In the genomic region with DNA sequence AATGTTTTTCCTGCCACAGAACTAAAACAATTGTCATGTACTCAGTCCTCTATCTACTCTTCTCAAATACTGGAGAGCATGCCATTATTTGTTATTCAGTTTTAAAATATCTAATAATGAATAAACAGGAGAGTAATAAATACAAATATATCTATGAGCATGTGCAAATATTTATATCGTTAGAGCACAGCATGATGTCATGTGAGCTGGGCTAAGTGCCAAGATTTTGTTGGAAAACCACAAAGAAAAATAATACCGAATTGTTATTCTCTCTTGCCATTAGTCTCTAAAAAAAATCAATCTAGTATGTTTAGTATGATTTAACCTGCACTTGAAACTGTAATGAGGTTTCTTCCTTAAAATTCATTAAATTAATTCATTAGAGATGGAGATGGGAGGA, we compare ENCODE assay signal across 12 cellular contexts.
DNase-seq lines count a peak whose midpoint lies in the region; ATAC-seq, FAIRE-seq and TF ChIP-seq lines count a peak whose summit lies in the region.
"Had no signal": no experiment of that assay in that cellular context is flagged by ENCODE, and none has a peak within 500 bp of the region (broad histone marks: within the 10 kb centered on the region; RNA-seq: fewer than 3 reads in every experiment).

No MANE protein-coding gene starts in this region.

- H3K27ac ChIP-seq in endothelial cell of umbilical vein (ENCODE audit: insufficient read depth, low read depth, low read length) (peak overlapping the region; percentile 53), HepG2 (ENCODE audit: extremely low read length, insufficient read depth, low read length) (no peak overlapping the region)
- H3K27ac ChIP-seq: tibial artery had no signal

- H3K9me3 ChIP-seq in endothelial cell of umbilical vein (replicated peaks; ENCODE audit: control insufficient read depth, insufficient read depth, low read length) (no peaks in the 10 kb centered on the region), skeletal muscle satellite cell (replicated peaks; ENCODE audit: low read length) (no peaks in the 10 kb centered on the region), HepG2 (ENCODE audit: low read length) (no peaks in the 10 kb centered on the region)

- H3K9ac ChIP-seq in endothelial cell of umbilical vein (replicated peaks; ENCODE audit: extremely low read depth, insufficient read depth, low read length) (no peak overlapping the region), skeletal muscle satellite cell (ENCODE audit: low read depth, low read length) (no peak overlapping the region), HepG2 (ENCODE audit: insufficient read depth, low read depth, low read length) (no peak overlapping the region)
- H3K9ac ChIP-seq: neural progenitor cell had no signal

- intact Hi-C loops in endothelial cell of umbilical vein (cut with micrococcal nuclease) (no loop called here), HepG2 (cut with micrococcal nuclease; ENCODE audit: unreplicated experiment) (no loop called here)

- peak overlapping the region; percentile 24 for H3K4me2 ChIP-seq in endothelial cell of umbilical vein (ENCODE audit: insufficient read depth, low read length)
- peak overlapping the region; percentile 24 for H3K4me2 ChIP-seq in skeletal muscle satellite cell (ENCODE audit: low read length)
- no peak overlapping the region for H3K4me2 ChIP-seq in HepG2 (ENCODE audit: low read depth, low read length)

- TF ChIP-seq CTCF in endothelial cell of umbilical vein (IDR thresholded peaks at IDR 0.05; ENCODE audit: extremely low read depth in 1 of 2, insufficient read depth in 1 of 2, low read depth in 1 of 2, low read length in 2 of 2) (no peak), HepG2 (CRISPR knock-in tag; IDR thresholded peaks at IDR 0.05) (no peak)

- H3K36me3 ChIP-seq in endothelial cell of umbilical vein (ENCODE audit: control insufficient read depth in 2 of 2, extremely low read depth in 1 of 2, insufficient read depth in 2 of 2, low read length in 2 of 2) (no peaks in the 10 kb centered on the region), skeletal muscle satellite cell (ENCODE audit: insufficient read depth, low read length) (no peaks in the 10 kb centered on the region), HepG2 (replicated peaks in 1 of 2; ENCODE audit: control insufficient read depth in 1 of 2, insufficient read depth in 2 of 2, low read length in 2 of 2) (no peaks in the 10 kb centered on the region)
- H3K36me3 ChIP-seq: neural progenitor cell had no signal

- DNase-seq in NCI-H1694 treated with DMSO at 0.1 percent for 48 hours (lab: John Stamatoyannopoulos, UW) = peak; percentile 4
- no peak for DNase-seq in NCI-H1694 (lab: John Stamatoyannopoulos, UW)
- DNase-seq in NCI-H2171 (lab: John Stamatoyannopoulos, UW) = peak; percentile 53
- peak; percentile 91 for DNase-seq in endothelial cell of umbilical vein (ENCODE audit: low read depth, low spot score)
- DNase-seq in HuH-7 (ENCODE audit: low spot score) = no peak
- no peak for DNase-seq in HepG2 (ENCODE audit: low spot score)
- DNase-seq: MM.1S, tibial artery had no signal

- POLR2A ChIA-PET in endothelial cell of umbilical vein (lab: Charles Lee) (interaction anchor here (0.5 to 0.6 kb wide), 2 partner anchors 610 to 1218 kb away, joined by 3 to 4 read pairs; no protein-coding TSS in a partner anchor), HepG2 (lab: Yijun Ruan, JAX) (no interaction called here)

- no peaks in the 10 kb centered on the region for H3K9me1 ChIP-seq in endothelial cell of umbilical vein (replicated peaks; ENCODE audit: control insufficient read depth, extremely low read depth, insufficient read depth, low read length)

- TF ChIP-seq RAD21 in HepG2 (CRISPR knock-in tag; IDR thresholded peaks at IDR 0.05) = no peak

- TF ChIP-seq EP300 in HepG2 (IDR thresholded peaks at IDR 0.05; ENCODE audit: low read depth in 2 of 2, low read length in 2 of 2) = no peak
- TF ChIP-seq EP300 in HepG2 (CRISPR knock-in tag; IDR thresholded peaks at IDR 0.05; ENCODE audit: borderline replicate concordance) = no peak

- TF ChIP-seq POLR2A in endothelial cell of umbilical vein (IDR thresholded peaks at IDR 0.05; ENCODE audit: low read depth, low read length) (no peak), HepG2 (IDR thresholded peaks at IDR 0.05; ENCODE audit: insufficient read depth in 1 of 2, low read depth in 2 of 2, low read length in 2 of 2) (no peak)

- H3K27me3 ChIP-seq in endothelial cell of umbilical vein (ENCODE audit: control insufficient read depth in 2 of 2, insufficient read depth in 2 of 2, low read length in 2 of 2) (no peaks in the 10 kb centered on the region), skeletal muscle satellite cell (ENCODE audit: control insufficient read depth, insufficient read depth, low read length) (no peaks in the 10 kb centered on the region), HepG2 (ENCODE audit: control insufficient read depth in 1 of 2, insufficient read depth in 2 of 2, low read length in 2 of 2) (no peaks in the 10 kb centered on the region; a peak in 1 of 5 replicates)
- H3K27me3 ChIP-seq: neural progenitor cell, tibial artery had no signal

- peaks cover 27% of the 10 kb centered on the region for H3K4me1 ChIP-seq in endothelial cell of umbilical vein (ENCODE audit: control insufficient read depth, extremely low read depth, insufficient read depth, low read length)
- peaks cover 23% of the 10 kb centered on the region for H3K4me1 ChIP-seq in skeletal muscle satellite cell (ENCODE audit: control insufficient read depth, insufficient read depth, low read length)
- no peaks in the 10 kb centered on the region for H3K4me1 ChIP-seq in HepG2 (ENCODE audit: insufficient read depth, low read length)
- H3K4me1 ChIP-seq: tibial artery had no signal

- WGBS in HepG2 (ENCODE audit: low lambda C conversion rate) = 2% methylated on average over 2 of the region's 2 CpGs

- in situ Hi-C loops in HepG2 (cut with HindIII; ENCODE audit: extremely low pct_ligation_motif_present, low pct_unique_long_range_greater_than_20kb) = no loop called here

- ATAC-seq in HG03378 (IDR thresholded peaks at IDR 0.05; ENCODE audit: unreplicated experiment) = no peak
- ATAC-seq in HepG2 = no peak

- FAIRE-seq in endothelial cell of umbilical vein (lab: Jason Lieb, UNC) (no peak), HepG2 (lab: Jason Lieb, UNC) (no peak)
- FAIRE-seq: A204.1 had no signal

- CTCF ChIA-PET in endothelial cell of umbilical vein (lab: Charles Lee) = no interaction called here
- CTCF ChIA-PET in HepG2 (lab: Yijun Ruan, JAX; ENCODE audit: low intra/inter-chr PET ratio, low total read pairs) = no interaction called here

- H4K20me1 ChIP-seq in endothelial cell of umbilical vein (replicated peaks; ENCODE audit: control insufficient read depth, extremely low read depth, insufficient read depth, low read length) (no peaks in the 10 kb centered on the region), HepG2 (ENCODE audit: insufficient read depth, low read length) (no peaks in the 10 kb centered on the region)

- H2AFZ ChIP-seq in endothelial cell of umbilical vein (ENCODE audit: low read depth, low read length) (no peak overlapping the region), HepG2 (ENCODE audit: low read length) (no peak overlapping the region)

- BruUV-seq in endothelial cell of umbilical vein (replicated peaks; lab: Mats Ljungman, UMichigan) = no TSS peak
- no TSS peak for BruUV-seq in HepG2 (replicated peaks; lab: Mats Ljungman, UMichigan)

- H3K4me3 ChIP-seq in endothelial cell of umbilical vein (replicated peaks in 1 of 3; ENCODE audit: insufficient read depth in 1 of 3, low read depth in 1 of 3, low read length in 3 of 3) = no peak overlapping the region
- H3K4me3 ChIP-seq in skeletal muscle satellite cell (ENCODE audit: low read length) = peak overlapping the region; percentile 7
- H3K4me3 ChIP-seq in HepG2 (replicated peaks in 1 of 3; ENCODE audit: insufficient read depth in 1 of 3, low read depth in 2 of 3, low read length in 3 of 3) = no peak overlapping the region
- H3K4me3 ChIP-seq: neural progenitor cell, tibial artery had no signal

- H3K79me2 ChIP-seq in endothelial cell of umbilical vein (ENCODE audit: control insufficient read depth, insufficient read depth, low read length) (no peaks in the 10 kb centered on the region), HepG2 (ENCODE audit: insufficient read depth, low read length) (no peaks in the 10 kb centered on the region)

- dilution Hi-C loops in endothelial cell of umbilical vein (cut with MboI; ENCODE audit: extremely low pct_ligation_motif_present, low sequenced_read_pairs) = no loop called here

TF ChIP-seq in endothelial cell of umbilical vein, 7 proteins besides CTCF, POLR2A, EP300 and RAD21:
- peak; percentile 48 for TF ChIP-seq JUN (IDR thresholded peaks at IDR 0.05; ENCODE audit: borderline replicate concordance, insufficient read depth, insufficient read length, low read depth)
- no peak for TF ChIP-seq MAX (IDR thresholded peaks at IDR 0.05; ENCODE audit: insufficient read depth, insufficient read length)

TF ChIP-seq in HepG2, 621 proteins besides CTCF, POLR2A, EP300 and RAD21 (continues in another document):
- no peak for TF ChIP-seq ZNF678 (CRISPR knock-in tag; IDR thresholded peaks at IDR 0.05)
- no peak for TF ChIP-seq RORA (CRISPR knock-in tag; IDR thresholded peaks at IDR 0.05)
- no peak for TF ChIP-seq ZNF136 (CRISPR knock-in tag; IDR thresholded peaks at IDR 0.05; ENCODE audit: low read depth)
- no peak for TF ChIP-seq SP140L (CRISPR knock-in tag; IDR thresholded peaks at IDR 0.05; ENCODE audit: borderline replicate concordance)
- no peak for TF ChIP-seq FOXJ3 (CRISPR knock-in tag; IDR thresholded peaks at IDR 0.05; ENCODE audit: borderline replicate concordance)
- TF ChIP-seq ZNF660 (CRISPR knock-in tag; IDR thresholded peaks at IDR 0.05; ENCODE audit: borderline replicate concordance, low read depth) = no peak
- TF ChIP-seq EHMT2 (IDR thresholded peaks at IDR 0.05; ENCODE audit: borderline replicate concordance, low read depth, low read length) = no peak
- TF ChIP-seq, protein P1, sequence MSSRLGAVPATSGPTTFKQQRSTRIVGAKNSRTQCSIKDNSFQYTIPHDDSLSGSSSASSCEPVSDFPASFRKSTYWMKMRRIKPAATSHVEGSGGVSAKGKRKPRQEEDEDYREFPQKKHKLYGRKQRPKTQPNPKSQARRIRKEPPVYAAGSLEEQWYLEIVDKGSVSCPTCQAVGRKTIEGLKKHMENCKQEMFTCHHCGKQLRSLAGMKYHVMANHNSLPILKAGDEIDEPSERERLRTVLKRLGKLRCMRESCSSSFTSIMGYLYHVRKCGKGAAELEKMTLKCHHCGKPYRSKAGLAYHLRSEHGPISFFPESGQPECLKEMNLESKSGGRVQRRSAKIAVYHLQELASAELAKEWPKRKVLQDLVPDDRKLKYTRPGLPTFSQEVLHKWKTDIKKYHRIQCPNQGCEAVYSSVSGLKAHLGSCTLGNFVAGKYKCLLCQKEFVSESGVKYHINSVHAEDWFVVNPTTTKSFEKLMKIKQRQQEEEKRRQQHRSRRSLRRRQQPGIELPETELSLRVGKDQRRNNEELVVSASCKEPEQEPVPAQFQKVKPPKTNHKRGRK (CRISPR knock-in tag; IDR thresholded peaks at IDR 0.05) = no peak

Comparison
In these comparisons a context has a peak if more than half of its experiments do, and no peak if none do; other contexts are left out.
1. DNase-seq: peak in NCI-H1694 treated with DMSO at 0.1 percent for 48 hours (single experiment), NCI-H2171 (single experiment) and endothelial cell of umbilical vein (single experiment); none in NCI-H1694 (single experiment), HuH-7 (single experiment) and HepG2 (single experiment).